2 cellular contexts compared by ENCODE assay signal in the genomic region with DNA sequence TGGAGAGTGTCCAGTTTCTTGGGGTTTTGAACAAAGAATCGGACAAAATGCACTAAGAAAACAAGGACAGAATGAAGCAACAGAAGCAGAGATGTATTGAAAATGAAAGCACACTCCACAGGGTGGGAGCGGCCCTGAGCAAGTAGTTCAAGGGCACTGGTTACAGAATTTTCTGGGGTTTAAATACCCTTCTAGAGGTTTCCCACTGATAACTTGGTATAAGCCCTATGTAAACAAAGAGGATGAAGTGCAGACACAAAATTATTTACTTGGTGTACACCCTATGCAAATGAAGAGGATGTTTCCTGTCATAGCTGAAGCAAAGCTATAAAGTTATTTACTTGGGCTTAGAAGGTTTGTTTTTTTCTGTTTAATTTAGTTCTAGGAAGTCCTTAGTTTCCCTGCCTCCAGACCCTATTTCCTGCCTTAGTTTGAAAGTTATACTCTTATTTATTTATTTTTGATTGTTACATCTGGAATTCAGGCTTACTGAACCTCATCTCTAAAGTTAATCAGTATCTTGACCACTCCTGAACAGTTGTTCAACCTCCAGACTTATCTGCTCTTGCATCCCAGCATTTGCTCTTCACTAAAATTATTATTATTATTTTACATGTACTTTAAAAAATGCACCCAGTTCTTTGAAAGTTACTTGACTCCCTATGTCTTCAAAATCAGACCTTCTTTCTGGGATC.
TF ChIP-seq lines count a peak whose summit lies in the region.

No MANE protein-coding gene starts in this region.

TF ChIP-seq in A549, 52 proteins besides CTCF, POLR2A, EP300 and RAD21 (continued from another document):
- 0 out of 3 replicates have a peak, but pooled peaks have one; percentile 46 for TF ChIP-seq BCL3 (IDR thresholded peaks at IDR 0.05)
- peak; percentile 51; the same call in 1 of the 2 replicates for TF ChIP-seq MAX (IDR thresholded peaks at IDR 0.05)
- no peak for TF ChIP-seq BHLHE40 (IDR thresholded peaks at IDR 0.05; ENCODE audit: low read depth, low read length)
- peak; percentile 84 for TF ChIP-seq GATA3 (IDR thresholded peaks at IDR 0.05; ENCODE audit: borderline replicate concordance)
- TF ChIP-seq EHMT2 (IDR thresholded peaks at IDR 0.05; ENCODE audit: low read depth), result no peak
- peak; percentile 30; the same call in 2 of the 3 replicates for TF ChIP-seq SMC3 (IDR thresholded peaks at IDR 0.05)
- TF ChIP-seq KDM1A (IDR thresholded peaks at IDR 0.05; ENCODE audit: low read depth), result no peak

TF ChIP-seq in SK-N-SH treated with all-trans-retinoic acid at 6 μM for 48 hours, 23 proteins besides CTCF, POLR2A, EP300 and RAD21 (continued from another document):
- TF ChIP-seq, protein P1, sequence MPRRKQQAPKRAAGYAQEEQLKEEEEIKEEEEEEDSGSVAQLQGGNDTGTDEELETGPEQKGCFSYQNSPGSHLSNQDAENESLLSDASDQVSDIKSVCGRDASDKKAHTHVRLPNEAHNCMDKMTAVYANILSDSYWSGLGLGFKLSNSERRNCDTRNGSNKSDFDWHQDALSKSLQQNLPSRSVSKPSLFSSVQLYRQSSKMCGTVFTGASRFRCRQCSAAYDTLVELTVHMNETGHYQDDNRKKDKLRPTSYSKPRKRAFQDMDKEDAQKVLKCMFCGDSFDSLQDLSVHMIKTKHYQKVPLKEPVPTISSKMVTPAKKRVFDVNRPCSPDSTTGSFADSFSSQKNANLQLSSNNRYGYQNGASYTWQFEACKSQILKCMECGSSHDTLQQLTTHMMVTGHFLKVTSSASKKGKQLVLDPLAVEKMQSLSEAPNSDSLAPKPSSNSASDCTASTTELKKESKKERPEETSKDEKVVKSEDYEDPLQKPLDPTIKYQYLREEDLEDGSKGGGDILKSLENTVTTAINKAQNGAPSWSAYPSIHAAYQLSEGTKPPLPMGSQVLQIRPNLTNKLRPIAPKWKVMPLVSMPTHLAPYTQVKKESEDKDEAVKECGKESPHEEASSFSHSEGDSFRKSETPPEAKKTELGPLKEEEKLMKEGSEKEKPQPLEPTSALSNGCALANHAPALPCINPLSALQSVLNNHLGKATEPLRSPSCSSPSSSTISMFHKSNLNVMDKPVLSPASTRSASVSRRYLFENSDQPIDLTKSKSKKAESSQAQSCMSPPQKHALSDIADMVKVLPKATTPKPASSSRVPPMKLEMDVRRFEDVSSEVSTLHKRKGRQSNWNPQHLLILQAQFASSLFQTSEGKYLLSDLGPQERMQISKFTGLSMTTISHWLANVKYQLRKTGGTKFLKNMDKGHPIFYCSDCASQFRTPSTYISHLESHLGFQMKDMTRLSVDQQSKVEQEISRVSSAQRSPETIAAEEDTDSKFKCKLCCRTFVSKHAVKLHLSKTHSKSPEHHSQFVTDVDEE (CRISPR knock-in tag; IDR thresholded peaks at IDR 0.05), result no peak
- TF ChIP-seq ARNTL (CRISPR knock-in tag; IDR thresholded peaks at IDR 0.05; ENCODE audit: borderline replicate concordance, low read depth) (no peak), BACH2 (CRISPR knock-in tag; IDR thresholded peaks at IDR 0.05; ENCODE audit: borderline replicate concordance) (no peak), TOX (CRISPR knock-in tag; IDR thresholded peaks at IDR 0.05; ENCODE audit: borderline replicate concordance) (no peak), OSR1 (CRISPR knock-in tag; IDR thresholded peaks at IDR 0.05) (no peak), RARB (CRISPR knock-in tag; IDR thresholded peaks at IDR 0.05) (no peak), ZNF70 (CRISPR knock-in tag; IDR thresholded peaks at IDR 0.05) (no peak), ESRRG (CRISPR knock-in tag; IDR thresholded peaks at IDR 0.05) (no peak), ZFP3 (CRISPR knock-in tag; IDR thresholded peaks at IDR 0.05) (no peak), TCF4 (CRISPR knock-in tag; IDR thresholded peaks at IDR 0.05; ENCODE audit: borderline replicate concordance) (no peak), ISL1 (CRISPR knock-in tag; IDR thresholded peaks at IDR 0.05) (no peak), GLIS3 (CRISPR knock-in tag; IDR thresholded peaks at IDR 0.05) (no peak), SNAI2 (CRISPR knock-in tag; IDR thresholded peaks at IDR 0.05) (no peak), ZC3H10 (CRISPR knock-in tag; IDR thresholded peaks at IDR 0.05) (no peak)
- TF ChIP-seq, protein P2, sequence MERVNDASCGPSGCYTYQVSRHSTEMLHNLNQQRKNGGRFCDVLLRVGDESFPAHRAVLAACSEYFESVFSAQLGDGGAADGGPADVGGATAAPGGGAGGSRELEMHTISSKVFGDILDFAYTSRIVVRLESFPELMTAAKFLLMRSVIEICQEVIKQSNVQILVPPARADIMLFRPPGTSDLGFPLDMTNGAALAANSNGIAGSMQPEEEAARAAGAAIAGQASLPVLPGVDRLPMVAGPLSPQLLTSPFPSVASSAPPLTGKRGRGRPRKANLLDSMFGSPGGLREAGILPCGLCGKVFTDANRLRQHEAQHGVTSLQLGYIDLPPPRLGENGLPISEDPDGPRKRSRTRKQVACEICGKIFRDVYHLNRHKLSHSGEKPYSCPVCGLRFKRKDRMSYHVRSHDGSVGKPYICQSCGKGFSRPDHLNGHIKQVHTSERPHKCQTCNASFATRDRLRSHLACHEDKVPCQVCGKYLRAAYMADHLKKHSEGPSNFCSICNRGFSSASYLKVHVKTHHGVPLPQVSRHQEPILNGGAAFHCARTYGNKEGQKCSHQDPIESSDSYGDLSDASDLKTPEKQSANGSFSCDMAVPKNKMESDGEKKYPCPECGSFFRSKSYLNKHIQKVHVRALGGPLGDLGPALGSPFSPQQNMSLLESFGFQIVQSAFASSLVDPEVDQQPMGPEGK (CRISPR knock-in tag; IDR thresholded peaks at IDR 0.05; ENCODE audit: borderline replicate concordance), result no peak
TF ChIP-seq in SK-N-SH treated with all-trans-retinoic acid at 6 μM for 48 hours: peak in this region for 0.
